25 cellular contexts compared by ENCODE assay signal in the genomic region with DNA sequence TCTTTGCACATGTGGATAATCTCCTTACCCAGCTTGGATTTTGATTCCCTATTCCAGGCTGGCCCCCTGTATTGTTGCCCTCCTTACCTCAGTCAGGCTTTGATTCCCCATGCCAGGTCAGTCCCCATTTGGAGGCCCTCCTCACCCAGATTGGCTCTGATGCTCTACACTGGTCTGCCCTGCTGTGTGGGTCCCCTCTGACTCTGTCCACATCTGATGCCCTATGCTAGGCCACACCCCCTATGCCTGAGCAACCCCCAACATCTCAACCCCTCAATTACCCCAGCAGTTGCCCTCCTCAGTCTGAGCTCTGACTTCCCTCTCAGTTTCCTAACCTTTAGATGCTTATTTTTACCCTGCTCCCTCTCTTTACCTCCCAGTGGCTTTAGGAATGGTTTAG.
"Had no signal": no experiment of that assay in that cellular context is flagged by ENCODE, and none has a peak within 500 bp of the region (broad histone marks: within the 10 kb centered on the region; RNA-seq: fewer than 3 reads in every experiment).

No MANE protein-coding gene starts in this region.

- H3K27me3 Mint-ChIP-seq: activated CD4-positive, alpha-beta memory T cell treated with anti-CD3 and anti-CD28 coated beads for 36 hours; activated CD4-positive, alpha-beta T cell treated with anti-CD3 and anti-CD28 coated beads, Interleukin-2, amount 10 ng/mL, durations not matched to agents 7 days and 5 days; activated naive CD4-positive, alpha-beta T cell treated with anti-CD3 and anti-CD28 coated beads, Interleukin-2, amount 50 U/mL, for 24 hours had no signal

- H3K4me1 ChIP-seq: breast epithelium, Peyer's patch, SJCRH30 had no signal

- H3K36me3 ChIP-seq: breast epithelium had no signal

- H3K27ac Mint-ChIP-seq: activated CD4-positive, alpha-beta memory T cell treated with anti-CD3 and anti-CD28 coated beads for 36 hours; activated CD4-positive, alpha-beta T cell treated with anti-CD3 and anti-CD28 coated beads, Interleukin-2, amount 10 ng/mL, durations not matched to agents 7 days and 5 days; activated naive CD4-positive, alpha-beta T cell treated with anti-CD3 and anti-CD28 coated beads, Interleukin-2, amount 50 U/mL, for 24 hours had no signal

- H3K4me3 ChIP-seq: breast epithelium, Peyer's patch, SJCRH30 had no signal

- H3K27ac ChIP-seq: breast epithelium, Peyer's patch, RWPE1, SJCRH30 had no signal

- H3K9ac ChIP-seq: SK-N-SH had no signal

- H3K4me3 Mint-ChIP-seq: activated CD4-positive, alpha-beta memory T cell treated with anti-CD3 and anti-CD28 coated beads for 36 hours; activated CD4-positive, alpha-beta T cell treated with anti-CD3 and anti-CD28 coated beads, Interleukin-2, amount 10 ng/mL, durations not matched to agents 7 days and 5 days; activated naive CD4-positive, alpha-beta T cell treated with anti-CD3 and anti-CD28 coated beads, Interleukin-2, amount 50 U/mL, for 24 hours had no signal

- DNase-seq: activated CD4-positive, alpha-beta memory T cell treated with anti-CD3 and anti-CD28 coated beads for 36 hours; activated CD4-positive, alpha-beta T cell treated with anti-CD3 and anti-CD28 coated beads, Interleukin-2, amount 10 ng/mL, durations not matched to agents 7 days and 5 days; activated CD4-positive, CD25-positive, alpha-beta regulatory T cell treated with anti-CD3 and anti-CD28 coated beads, Interleukin-2, amount 50 U/mL, for 72 hours; activated CD8-positive, alpha-beta memory T cell treated with anti-CD3 and anti-CD28 coated beads for 24 hours; activated effector memory CD4-positive, alpha-beta T cell treated with Interleukin-2 at 50 U/mL for 16 hours; activated naive CD4-positive, alpha-beta T cell; activated T-cell treated with anti-CD3 and anti-CD28 coated beads, Interleukin-2, amount 50 U/mL, for 48 hours; aorta; caudate nucleus; Karpas-422; MM.1S; NCI-H1105; NCI-H1436 treated with DMSO at 0.1 percent for 48 hours; NCI-H187; NCI-H2081; NCI-H510A treated with DMSO at 0.1 percent for 48 hours; NCI-H69; Peyer's patch; Right ventricle myocardium superior; SJCRH30; SK-N-SH; SW 1271 had no signal

- H3K27me3 ChIP-seq: breast epithelium, Peyer's patch, SJCRH30 had no signal

- H3K9me3 Mint-ChIP-seq: activated CD4-positive, alpha-beta memory T cell treated with anti-CD3 and anti-CD28 coated beads for 36 hours; activated CD4-positive, alpha-beta T cell treated with anti-CD3 and anti-CD28 coated beads, Interleukin-2, amount 10 ng/mL, durations not matched to agents 7 days and 5 days; activated naive CD4-positive, alpha-beta T cell treated with anti-CD3 and anti-CD28 coated beads, Interleukin-2, amount 50 U/mL, for 24 hours had no signal

- H3K4me1 Mint-ChIP-seq: activated CD4-positive, alpha-beta T cell treated with anti-CD3 and anti-CD28 coated beads, Interleukin-2, amount 10 ng/mL, durations not matched to agents 7 days and 5 days; activated naive CD4-positive, alpha-beta T cell treated with anti-CD3 and anti-CD28 coated beads, Interleukin-2, amount 50 U/mL, for 24 hours had no signal

- H3K9me3 ChIP-seq: breast epithelium, Peyer's patch, SJCRH30, SK-N-SH had no signal

- H3K4me2 ChIP-seq: SK-N-SH had no signal
